11 cellular contexts compared by ENCODE assay signal in the genomic region with DNA sequence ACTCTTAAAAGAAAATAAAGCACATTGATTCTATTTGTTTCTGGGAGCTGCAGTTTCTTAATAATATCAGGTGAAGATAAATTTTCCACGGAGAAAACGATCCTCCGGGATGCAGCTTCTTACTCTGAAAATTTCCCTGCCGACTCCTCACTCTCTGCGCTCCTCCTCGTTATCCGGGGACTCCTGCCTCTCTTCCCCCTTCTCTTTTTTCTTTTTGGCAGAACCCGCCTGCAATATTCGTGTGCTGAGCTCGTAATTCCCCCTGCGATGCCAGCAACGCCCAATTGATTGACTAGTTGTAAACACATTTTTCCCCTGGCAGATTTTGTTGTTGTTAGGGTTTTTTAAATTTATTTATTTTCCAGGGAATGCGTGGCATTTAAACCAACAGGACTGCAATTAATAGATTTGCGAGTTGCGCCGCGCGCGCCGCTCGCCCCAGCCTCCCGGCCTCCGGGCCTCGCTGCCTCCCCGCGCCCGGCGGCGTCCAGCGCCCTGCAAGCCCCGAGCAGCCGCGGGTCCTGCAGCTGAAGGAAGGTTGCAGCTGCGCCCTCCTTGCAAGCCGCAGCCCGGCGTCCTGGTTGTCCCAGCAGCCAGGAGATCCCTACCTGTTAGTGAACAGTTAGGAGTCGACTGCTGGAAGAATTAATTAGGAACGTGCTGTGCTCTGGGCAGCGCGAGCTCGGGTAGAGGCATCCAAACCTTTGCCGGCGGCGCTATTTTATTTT. TPM values are rescaled to one million over a fixed set of nuclear protein-coding genes. Genes with fewer than 3 reads are reported as not detected.
DNase-seq lines count a peak whose midpoint lies in the region; ATAC-seq, FAIRE-seq and TF ChIP-seq lines count a peak whose summit lies in the region.
"Had no signal": no experiment of that assay in that cellular context is flagged by ENCODE, and none has a peak within 500 bp of the region (broad histone marks: within the 10 kb centered on the region; RNA-seq: fewer than 3 reads in every experiment).

No MANE protein-coding gene starts in this region.

- in situ Hi-C loops in K562 (cut with MboI), result no loop called here

- no peak overlapping the region for H3K4me3 ChIP-seq in K562
- H3K4me3 ChIP-seq in right lobe of liver, result no peak overlapping the region
- peak overlapping the region; percentile 42 for H3K4me3 ChIP-seq in upper lobe of right lung

- intact Hi-C loops in Right ventricle myocardium superior (cut with DNase I) (no loop called here), Right ventricle myocardium inferior (cut with DNase I) (no loop called here), K562 (cut with micrococcal nuclease) (no loop called here), right lobe of liver (cut with DNase I) (no loop called here), upper lobe of right lung (cut with DNase I) (no loop called here)

- no TSS peak for BruUV-seq in K562 (replicated peaks; lab: Mats Ljungman, UMichigan)

- H3K27ac ChIP-seq in K562 (ENCODE audit: extremely low read depth, low read depth, low read length) (no peak overlapping the region), right lobe of liver (no peak overlapping the region), upper lobe of right lung (no peak overlapping the region)

- peaks cover 0 to 36% of the 10 kb centered on the region in 2 experiments; a peak in 2 of 5 replicates for H3K4me1 ChIP-seq in K562 (replicated peaks in 1 of 2; ENCODE audit: control insufficient read depth in 2 of 2, insufficient read depth in 2 of 2, low read length in 2 of 2)
- peaks cover 3 to 25% (median 13%) of the 10 kb centered on the region in 4 donors for H3K4me1 ChIP-seq in right lobe of liver
- peaks cover 24% of the 10 kb centered on the region for H3K4me1 ChIP-seq in upper lobe of right lung

- no peak overlapping the region; a peak in 1 of 4 replicates for H3K9ac ChIP-seq in K562 (ENCODE audit: insufficient read depth in 1 of 2, low read depth in 2 of 2, low read length in 2 of 2)

- CTCF ChIA-PET in K562 (lab: Yijun Ruan, JAX; ENCODE audit: low intra/inter-chr PET ratio), result no interaction called here

- no peak for TF ChIP-seq CTCF in K562 (IDR thresholded peaks at IDR 0.05 in 2 of 3, conservative IDR thresholded peaks at IDR 0.05 in 1 of 3; ENCODE audit: insufficient read depth in 2 of 3, low read depth in 1 of 3, low read length in 3 of 3)
- TF ChIP-seq CTCF in right lobe of liver (IDR thresholded peaks at IDR 0.05), result no peak
- no peak for TF ChIP-seq CTCF in upper lobe of right lung (IDR thresholded peaks at IDR 0.05)

- H3K4me2 ChIP-seq in K562 (ENCODE audit: insufficient read depth, low read length), result no peak overlapping the region

- H4K20me1 ChIP-seq in K562 (replicated peaks; ENCODE audit: control insufficient read depth, insufficient read depth, low read length), result peaks cover 14% of the 10 kb centered on the region

- WGBS in K562 (ENCODE audit: insufficient coverage, low coverage, missing lambda C conversion rate), result 42% methylated on average over 36 of the region's 45 CpGs
- WGBS in right lobe of liver (ENCODE audit: insufficient coverage, low coverage, low lambda C conversion rate, missing lambda C conversion rate), result 11% methylated on average over 33 of the region's 45 CpGs

- H3K79me2 ChIP-seq in K562 (ENCODE audit: control insufficient read depth, insufficient read depth, low read length), result no peaks in the 10 kb centered on the region

- no peaks in the 10 kb centered on the region for H3K36me3 ChIP-seq in K562 (ENCODE audit: control insufficient read depth, insufficient read depth, low read length)
- H3K36me3 ChIP-seq in right lobe of liver, result no peaks in the 10 kb centered on the region
- H3K36me3 ChIP-seq in upper lobe of right lung, result no peaks in the 10 kb centered on the region

- TF ChIP-seq POLR2A in K562 (conservative IDR thresholded peaks at IDR 0.05) (no peak), right lobe of liver (IDR thresholded peaks at IDR 0.05) (no peak)

- ATAC-seq in Right ventricle myocardium superior (ENCODE audit: poor library complexity) (peak; percentile 25), Right ventricle myocardium inferior (no peak), K562 (no peak), right lobe of liver (peak; percentile 6 to 16 (median 8)), upper lobe of right lung (no peak)

- no peaks in the 10 kb centered on the region for H3K9me1 ChIP-seq in K562 (ENCODE audit: control insufficient read depth, insufficient read depth, low read length)

- no peak for TF ChIP-seq RAD21 in K562 (CRISPR knock-in tag; conservative IDR thresholded peaks at IDR 0.05 in 1 of 2, IDR thresholded peaks at IDR 0.05 in 1 of 2)

- no peak overlapping the region for H2AFZ ChIP-seq in K562 (ENCODE audit: low read depth, low read length)

- no peaks in the 10 kb centered on the region for H3K9me3 ChIP-seq in K562 (replicated peaks; ENCODE audit: control insufficient read depth, insufficient read depth, low read depth, low read length)
- H3K9me3 ChIP-seq in right lobe of liver, result no peaks in the 10 kb centered on the region
- no peaks in the 10 kb centered on the region for H3K9me3 ChIP-seq in upper lobe of right lung

- DNase-seq in Right ventricle myocardium superior, result no peak
- no peak for DNase-seq in Right ventricle myocardium inferior (ENCODE audit: missing footprints)
- no peak for DNase-seq in K562 (ENCODE audit: extremely low read depth in 1 of 4, low spot score in 3 of 4)
- no peak for DNase-seq in right lobe of liver
- DNase-seq in upper lobe of right lung, result no peak
- DNase-seq in NCI-H187 treated with DMSO at 0.1 percent for 48 hours (lab: John Stamatoyannopoulos, UW), result no peak
- DNase-seq in stimulated activated CD4-positive, alpha-beta T cell treated with anti-CD3 and anti-CD28 coated beads, Interleukin-1b, Interleukin-23, amount 100 ng/mL, for 48 hours, result no peak
- DNase-seq in NCI-H1436 (lab: John Stamatoyannopoulos, UW), result no peak
- DNase-seq: activated effector memory CD4-positive, alpha-beta T cell treated with anti-CD3 and anti-CD28 coated beads, Interleukin-2, amount 50 U/mL, for 16 hours; effector CD8-positive, alpha-beta T cell; KG1 had no signal

- no peak for FAIRE-seq in K562 (lab: Jason Lieb, UNC)

- POLR2A ChIA-PET in K562 (lab: Yijun Ruan, JAX), result interaction anchor here (0.7 to 1.0 kb wide), 2 partner anchors 13 to 20 kb away, joined by 3 read pairs; no protein-coding TSS in a partner anchor

- TF ChIP-seq EP300 in K562 (IDR thresholded peaks at IDR 0.05; ENCODE audit: low read length), result no peak

- H3K27me3 ChIP-seq in K562 (ENCODE audit: control insufficient read depth in 2 of 2, insufficient read depth in 2 of 2, low read length in 2 of 2), result peaks cover 34 to 87% of the 10 kb centered on the region in 2 experiments
- peaks cover 0 to 16% of the 10 kb centered on the region in 2 donors for H3K27me3 ChIP-seq in right lobe of liver
- H3K27me3 ChIP-seq in upper lobe of right lung, result peaks cover 73% of the 10 kb centered on the region

TF ChIP-seq in K562, 482 proteins besides CTCF, POLR2A, EP300 and RAD21:
- TF ChIP-seq ZNF146 (CRISPR knock-in tag; IDR thresholded peaks at IDR 0.05; ENCODE audit: unreplicated experiment) (no peak), HDAC6 (IDR thresholded peaks at IDR 0.05; ENCODE audit: low read depth, low read length) (no peak), CBX2 (IDR thresholded peaks at IDR 0.05; ENCODE audit: insufficient read depth, low read length, poor library complexity, severe bottlenecking) (peak; percentile 77), ZNF408 (CRISPR knock-in tag; IDR thresholded peaks at IDR 0.05; ENCODE audit: low read depth) (no peak), DPF2 (IDR thresholded peaks at IDR 0.05) (no peak), CBX8 (IDR thresholded peaks at IDR 0.05; ENCODE audit: borderline replicate concordance, extremely low read depth, low read depth, low read length, poor library complexity, severe bottlenecking) (peak; percentile 57)
TF ChIP-seq in K562: peak in this region for 2.

RNA-seq across cellular contexts. Expression of gene NTNG2, which starts 2.2 kb away (rescaled TPM):
- total RNA-seq in Right ventricle myocardium superior, result 1.8 TPM
- total RNA-seq in Right ventricle myocardium inferior, result 1.4 TPM
- 0.65 TPM in 1 of 2 replicates, not detected in the other for total RNA-seq in K562 (2011; cell fraction: chromatin; rRNA removed; ENCODE audit: low replicate concordance)
- total RNA-seq in K562 (2011; cell fraction: nucleolus; rRNA removed), result 0.13 and 0.67 TPM in 2 replicates
- 0.07 and 2.3 TPM in 2 replicates for total RNA-seq in K562 (2011; cell fraction: nucleoplasm; rRNA removed)
- total RNA-seq in K562 (2014; rRNA removed), result not detected in 2 replicates
- total RNA-seq in K562 (2014; rRNA removed; fragmentation: Illumina TruSeq; extraction: Trizol), result not detected in 2 replicates
- not detected in 2 replicates for total RNA-seq in K562 (2015; rRNA removed; fragmentation: Illumina TruSeq; extraction: Trizol)
- total RNA-seq in K562 (2021), result 0.09 and 0.42 TPM in 2 replicates
- polyA plus RNA-seq in K562 (2011; rRNA removed), result 0.11 TPM in 1 of 2 replicates, not detected in the other
- polyA plus RNA-seq in K562 (2011; cell fraction: cytosol; rRNA removed), result 0.19 and 2.2 TPM in 2 replicates
- polyA plus RNA-seq in K562 (2011; cell fraction: nucleus; rRNA removed), result 0.03 and 0.30 TPM in 2 replicates
- polyA plus RNA-seq in K562 (2012), result 0.11 and 0.25 TPM in 2 replicates
- polyA plus RNA-seq in K562 (2014; fragmentation: Illumina TruSeq; extraction: Trizol), result not detected in 2 replicates
- polyA plus RNA-seq in K562 (2014; fragmentation: Nextera tagmentation; extraction: Ambion mirVana), result not detected
- polyA plus RNA-seq in K562 (2014; rRNA removed), result 0.01 TPM in 1 of 2 replicates, not detected in the other
- polyA minus RNA-seq in K562 (2011; rRNA and poly(A)+ RNA removed), result not detected in 2 replicates
- polyA minus RNA-seq in K562 (2011; cell fraction: cytosol; rRNA and poly(A)+ RNA removed), result not detected in 2 replicates
- 0.40 TPM in 1 of 2 replicates, not detected in the other for polyA minus RNA-seq in K562 (2011; cell fraction: nucleus; rRNA and poly(A)+ RNA removed)
- 1 to 10 TPM in 1 of 6 experiments, under 1 TPM in 5; 0.12 to 1.6 (median 0.24) TPM for total RNA-seq in right lobe of liver
- 7.6 TPM for total RNA-seq in upper lobe of right lung

Comparison
In these comparisons a context has a peak if more than half of its experiments do, and no peak if none do; other contexts are left out.
1. ATAC-seq: peak in Right ventricle myocardium superior (single experiment) and right lobe of liver (4 of 4); none in Right ventricle myocardium inferior (single experiment), K562 (single experiment) and upper lobe of right lung (single experiment).